ENCODE assay signal across 16 cellular contexts in the genomic region with DNA sequence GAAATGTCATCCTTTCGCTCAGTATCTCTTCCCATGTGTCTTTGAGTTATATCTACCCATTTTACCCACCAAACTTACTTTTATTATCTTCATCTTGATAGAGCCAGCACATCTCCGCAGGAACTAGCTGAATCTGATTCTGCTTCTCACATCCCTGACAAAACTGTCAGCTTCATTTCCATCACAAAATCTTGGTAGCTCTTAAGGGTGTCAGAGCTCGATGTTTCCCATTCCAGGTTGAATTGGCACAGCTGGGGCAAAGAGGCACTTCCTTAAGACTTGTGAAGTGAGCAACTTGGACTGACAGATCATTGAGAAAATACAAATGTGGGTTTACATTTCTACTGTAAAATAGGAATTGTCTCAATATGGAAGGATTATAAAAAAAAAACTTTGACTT.
DNase-seq lines count a peak whose midpoint lies in the region; ATAC-seq and TF ChIP-seq lines count a peak whose summit lies in the region.
"Had no signal": no experiment of that assay in that cellular context is flagged by ENCODE, and none has a peak within 500 bp of the region (broad histone marks: within the 10 kb centered on the region; RNA-seq: fewer than 3 reads in every experiment).

No MANE protein-coding gene starts in this region.

- WGBS in SK-N-SH (ENCODE audit: low lambda C conversion rate), result 82% methylated on average over 3 of the region's 3 CpGs

- TF ChIP-seq EP300 in SK-N-SH (IDR thresholded peaks at IDR 0.05; ENCODE audit: borderline replicate concordance in 1 of 2, low read depth in 1 of 2, low read length in 1 of 2), result no peak

- no peaks in the 10 kb centered on the region for H3K9me3 ChIP-seq in SK-N-SH

- DNase-seq in SK-N-SH (no peak), WTC11 (ENCODE audit: low spot score) (no peak), iPS DF 19.7 (ENCODE audit: low read depth, low spot score) (peak; percentile 33), NCI-H1092 (lab: John Stamatoyannopoulos, UW) (no peak), NCI-H187 treated with DMSO at 0.1 percent for 48 hours (lab: John Stamatoyannopoulos, UW) (no peak)
- DNase-seq in stimulated activated naive CD8-positive, alpha-beta T cell treated with anti-CD3 and anti-CD28 coated beads, Interleukin-15, amount 100 ng/mL, for 72 hours, result no peak
- DNase-seq: CD8-positive, alpha-beta T cell; COR-L47; DMS153; DMS79 treated with DMSO at 0.1 percent for 48 hours; EL had no signal

- peak overlapping the region; percentile 26 to 81; a peak in 2 of 4 replicates for H3K27ac ChIP-seq in SK-N-SH (ENCODE audit: low read depth in 2 of 2, low read length in 1 of 2)
- H3K27ac ChIP-seq: 22Rv1 had no signal

- H3K27me3 ChIP-seq in SK-N-SH (ENCODE audit: insufficient read depth), result no peaks in the 10 kb centered on the region

- H3K9ac ChIP-seq in SK-N-SH, result no peak overlapping the region

- H3K9me3 Mint-ChIP-seq in WTC11, result no peaks in the 10 kb centered on the region
- H3K9me3 Mint-ChIP-seq in stimulated activated naive CD8-positive, alpha-beta T cell treated with anti-CD3 and anti-CD28 coated beads, Interleukin-15, amount 100 ng/mL, for 72 hours, result no peaks in the 10 kb centered on the region
- H3K9me3 Mint-ChIP-seq: CD14-positive monocyte; CD8-positive, alpha-beta T cell had no signal

- CTCF ChIA-PET in SK-N-SH (lab: Yijun Ruan, JAX), result interaction anchor here (1.0 to 1.6 kb wide), 5 partner anchors 8 to 142 kb away, joined by 3 to 5 read pairs (median 4); no protein-coding TSS in a partner anchor
- CTCF ChIA-PET in WTC11 (lab: Charles Lee), result interaction anchor here (1.9 to 2.3 kb wide), 2 partner anchors 36 to 62 kb away, joined by 6 to 8 read pairs; no protein-coding TSS in a partner anchor

- TF ChIP-seq CTCF in SK-N-SH (IDR thresholded peaks at IDR 0.05) (no peak), WTC11 (IDR thresholded peaks at IDR 0.05) (no peak)

- H3K36me3 Mint-ChIP-seq in WTC11, result no peaks in the 10 kb centered on the region
- H3K36me3 Mint-ChIP-seq: CD14-positive monocyte; CD8-positive, alpha-beta T cell had no signal

- no peak overlapping the region for H2AFZ ChIP-seq in SK-N-SH (ENCODE audit: low read depth)

- H3K4me3 ChIP-seq in SK-N-SH (ENCODE audit: low read depth in 2 of 2, low read length in 1 of 2), result no peak overlapping the region

- H3K9me2 ChIP-seq in SK-N-SH, result no peaks in the 10 kb centered on the region

- H3K4me1 ChIP-seq in SK-N-SH (ENCODE audit: control insufficient read depth in 1 of 2, insufficient read depth in 2 of 2, low read depth in 1 of 2, low read length in 1 of 2), result peaks cover 17 to 23% of the 10 kb centered on the region in 2 experiments

- no peak overlapping the region for H3K4me2 ChIP-seq in SK-N-SH

- no peak overlapping the region for H3K27ac Mint-ChIP-seq in WTC11
- no peak overlapping the region for H3K27ac Mint-ChIP-seq in stimulated activated naive CD8-positive, alpha-beta T cell treated with anti-CD3 and anti-CD28 coated beads, Interleukin-15, amount 100 ng/mL, for 72 hours
- H3K27ac Mint-ChIP-seq: CD14-positive monocyte; CD8-positive, alpha-beta T cell had no signal

- POLR2A ChIA-PET in SK-N-SH (lab: Yijun Ruan, JAX) (no interaction called here), WTC11 (lab: Charles Lee) (no interaction called here)

- H3K27me3 Mint-ChIP-seq in WTC11 (ENCODE audit: low read depth), result no peaks in the 10 kb centered on the region; the same call in 1 of the 2 replicates
- H3K27me3 Mint-ChIP-seq in stimulated activated naive CD8-positive, alpha-beta T cell treated with anti-CD3 and anti-CD28 coated beads, Interleukin-15, amount 100 ng/mL, for 72 hours, result no peaks in the 10 kb centered on the region

- ATAC-seq in SK-N-SH treated with all-trans-retinoic acid at 6 μM for 48 hours (no peak), WTC11 (peak; percentile 64), GM18498 (IDR thresholded peaks at IDR 0.05; ENCODE audit: unreplicated experiment) (no peak)
- no peak for ATAC-seq in stimulated activated naive CD8-positive, alpha-beta T cell treated with anti-CD3 and anti-CD28 coated beads, Interleukin-15, amount 100 ng/mL, for 72 hours
- ATAC-seq: CD8-positive, alpha-beta T cell; HepG2 had no signal

- H3K4me3 Mint-ChIP-seq in WTC11, result no peak overlapping the region
- no peak overlapping the region for H3K4me3 Mint-ChIP-seq in stimulated activated naive CD8-positive, alpha-beta T cell treated with anti-CD3 and anti-CD28 coated beads, Interleukin-15, amount 100 ng/mL, for 72 hours
- H3K4me3 Mint-ChIP-seq: CD14-positive monocyte; CD8-positive, alpha-beta T cell had no signal

- no peaks in the 10 kb centered on the region for H4K20me1 ChIP-seq in SK-N-SH (ENCODE audit: insufficient read depth)

- H3F3A ChIP-seq in SK-N-SH (replicated peaks; ENCODE audit: insufficient read depth), result peaks cover 34% of the 10 kb centered on the region

- peaks cover 8 to 11% of the 10 kb centered on the region in 2 experiments for H3K36me3 ChIP-seq in SK-N-SH (replicated peaks in 1 of 2; ENCODE audit: control insufficient read depth in 1 of 2, insufficient read depth in 2 of 2, low read length in 1 of 2)

- H3K4me1 Mint-ChIP-seq in WTC11, result peaks cover 28% of the 10 kb centered on the region
- H3K4me1 Mint-ChIP-seq in stimulated activated naive CD8-positive, alpha-beta T cell treated with anti-CD3 and anti-CD28 coated beads, Interleukin-15, amount 100 ng/mL, for 72 hours, result no peaks in the 10 kb centered on the region

- H3K79me2 ChIP-seq in SK-N-SH (ENCODE audit: insufficient read depth), result peaks cover 88% of the 10 kb centered on the region

- TF ChIP-seq RAD21 in SK-N-SH (IDR thresholded peaks at IDR 0.05; ENCODE audit: low read length), result no peak

TF ChIP-seq in SK-N-SH, 30 proteins besides CTCF, POLR2A, EP300 and RAD21 (continues in another document):
- TF ChIP-seq, protein P1, sequence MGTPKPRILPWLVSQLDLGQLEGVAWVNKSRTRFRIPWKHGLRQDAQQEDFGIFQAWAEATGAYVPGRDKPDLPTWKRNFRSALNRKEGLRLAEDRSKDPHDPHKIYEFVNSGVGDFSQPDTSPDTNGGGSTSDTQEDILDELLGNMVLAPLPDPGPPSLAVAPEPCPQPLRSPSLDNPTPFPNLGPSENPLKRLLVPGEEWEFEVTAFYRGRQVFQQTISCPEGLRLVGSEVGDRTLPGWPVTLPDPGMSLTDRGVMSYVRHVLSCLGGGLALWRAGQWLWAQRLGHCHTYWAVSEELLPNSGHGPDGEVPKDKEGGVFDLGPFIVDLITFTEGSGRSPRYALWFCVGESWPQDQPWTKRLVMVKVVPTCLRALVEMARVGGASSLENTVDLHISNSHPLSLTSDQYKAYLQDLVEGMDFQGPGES (IDR thresholded peaks at IDR 0.05; ENCODE audit: low read depth, low read length), result no peak
- TF ChIP-seq TAF1 (IDR thresholded peaks at IDR 0.05; ENCODE audit: borderline replicate concordance, low read depth, low read length) (no peak), FOXM1 (IDR thresholded peaks at IDR 0.05; ENCODE audit: low read depth) (no peak), SMC3 (IDR thresholded peaks at IDR 0.05; ENCODE audit: low read depth, low read length) (no peak), JUND (IDR thresholded peaks at IDR 0.05) (no peak), MXI1 (IDR thresholded peaks at IDR 0.05; ENCODE audit: low read depth, low read length) (no peak), RCOR1 (IDR thresholded peaks at IDR 0.05; ENCODE audit: low read length) (no peak), TEAD4 (IDR thresholded peaks at IDR 0.05; ENCODE audit: borderline replicate concordance, insufficient read depth) (no peak)

TF ChIP-seq in SK-N-SH treated with all-trans-retinoic acid at 6 μM for 48 hours, 23 proteins besides CTCF, POLR2A, EP300 and RAD21 (continues in another document):
- TF ChIP-seq, protein P2, sequence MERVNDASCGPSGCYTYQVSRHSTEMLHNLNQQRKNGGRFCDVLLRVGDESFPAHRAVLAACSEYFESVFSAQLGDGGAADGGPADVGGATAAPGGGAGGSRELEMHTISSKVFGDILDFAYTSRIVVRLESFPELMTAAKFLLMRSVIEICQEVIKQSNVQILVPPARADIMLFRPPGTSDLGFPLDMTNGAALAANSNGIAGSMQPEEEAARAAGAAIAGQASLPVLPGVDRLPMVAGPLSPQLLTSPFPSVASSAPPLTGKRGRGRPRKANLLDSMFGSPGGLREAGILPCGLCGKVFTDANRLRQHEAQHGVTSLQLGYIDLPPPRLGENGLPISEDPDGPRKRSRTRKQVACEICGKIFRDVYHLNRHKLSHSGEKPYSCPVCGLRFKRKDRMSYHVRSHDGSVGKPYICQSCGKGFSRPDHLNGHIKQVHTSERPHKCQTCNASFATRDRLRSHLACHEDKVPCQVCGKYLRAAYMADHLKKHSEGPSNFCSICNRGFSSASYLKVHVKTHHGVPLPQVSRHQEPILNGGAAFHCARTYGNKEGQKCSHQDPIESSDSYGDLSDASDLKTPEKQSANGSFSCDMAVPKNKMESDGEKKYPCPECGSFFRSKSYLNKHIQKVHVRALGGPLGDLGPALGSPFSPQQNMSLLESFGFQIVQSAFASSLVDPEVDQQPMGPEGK (CRISPR knock-in tag; IDR thresholded peaks at IDR 0.05; ENCODE audit: borderline replicate concordance), result no peak
- TF ChIP-seq ZNF8 (CRISPR knock-in tag; IDR thresholded peaks at IDR 0.05) (no peak), ZC3H10 (CRISPR knock-in tag; IDR thresholded peaks at IDR 0.05) (no peak), ISL1 (CRISPR knock-in tag; IDR thresholded peaks at IDR 0.05) (no peak), GLIS3 (CRISPR knock-in tag; IDR thresholded peaks at IDR 0.05) (no peak)
